14 cellular contexts compared by ENCODE assay signal in the genomic region with DNA sequence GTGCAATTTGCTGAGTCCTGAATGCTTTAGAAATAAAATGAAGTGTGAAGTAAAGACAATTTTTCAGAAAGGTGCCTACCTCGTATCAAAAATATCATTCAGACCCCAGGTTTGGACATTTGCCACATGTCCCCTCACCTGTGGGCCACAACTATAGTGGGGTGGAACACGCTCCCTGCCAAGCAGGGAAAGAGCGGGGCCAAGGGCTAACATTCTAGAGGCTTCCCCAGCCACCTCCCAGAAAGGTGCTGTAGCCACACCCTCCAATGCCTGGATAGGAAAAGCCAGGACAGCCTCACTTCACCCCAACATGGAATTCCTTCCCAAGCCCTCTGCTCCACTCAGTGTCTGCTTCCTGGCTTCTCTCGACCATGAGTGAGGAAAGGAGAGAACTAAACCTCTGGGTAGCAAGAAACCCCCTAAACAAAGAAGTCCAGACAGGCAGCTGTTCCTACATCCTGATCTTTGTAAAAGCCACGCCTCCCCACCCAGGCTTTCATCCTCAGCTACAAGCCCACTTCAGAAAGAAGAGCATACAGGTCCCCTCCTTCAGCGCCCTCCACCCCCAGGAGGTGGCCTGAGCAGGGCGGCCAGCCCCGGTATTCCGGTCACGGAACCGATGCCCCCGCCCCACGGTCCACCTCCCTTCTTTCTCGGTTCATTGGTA. TPM values are rescaled to one million over a fixed set of nuclear protein-coding genes. Genes with fewer than 3 reads are reported as not detected.
DNase-seq lines count a peak whose midpoint lies in the region; ATAC-seq and TF ChIP-seq lines count a peak whose summit lies in the region.
"Had no signal": no experiment of that assay in that cellular context is flagged by ENCODE, and none has a peak within 500 bp of the region (broad histone marks: within the 10 kb centered on the region; RNA-seq: fewer than 3 reads in every experiment).

No MANE protein-coding gene starts in this region.

- H3K27me3 Mint-ChIP-seq in activated T-helper 1 cell treated with anti-CD3 and anti-CD28 coated beads, Interleukin-12 subunit alpha, Interleukin-12 subunit beta, Interleukin-2, Interleukin-4 antibody, amounts not matched to agents 30 ng/mL and 10 ng/mL and 1 ng/mL, durations not matched to agents 14 hours and 24 hours and 36 hours (ENCODE audit: insufficient read depth), result peaks cover 16% of the 10 kb centered on the region
- H3K27me3 Mint-ChIP-seq: activated naive CD8-positive, alpha-beta T cell had no signal

- DNase-seq in SK-N-SH (no peak), foreskin fibroblast (peak in 1 of 2 donors; percentile 66), osteoblast (ENCODE audit: insufficient read length, low spot score, missing footprints) (no peak), uterus (peak; percentile 60 to 68)
- no peak for DNase-seq in stimulated activated CD4-positive, alpha-beta T cell treated with anti-CD3 and anti-CD28 coated beads, Interleukin-4, amount 100 ng/mL, for 24 hours
- DNase-seq in stimulated activated CD4-positive, alpha-beta T cell treated with anti-CD3 and anti-CD28 coated beads, Interleukin-2, amount 100 ng/mL, for 48 hours, result no peak
- DNase-seq in activated T-helper 1 cell treated with anti-CD3 and anti-CD28 coated beads, Interleukin-12 subunit alpha, Interleukin-12 subunit beta, Interleukin-2, Interleukin-4 antibody, amounts not matched to agents 30 ng/mL and 10 ng/mL and 1 ng/mL, durations not matched to agents 14 hours and 24 hours and 36 hours (ENCODE audit: low spot score), result no peak
- DNase-seq: 8988T; activated CD4-positive, alpha-beta memory T cell treated with anti-CD3 and anti-CD28 coated beads, Interleukin-2, amount 10 ng/mL, durations not matched to agents 7 days and 5 days; NCI-H748 treated with DMSO at 0.1 percent for 48 hours; stimulated activated CD4-positive, alpha-beta T cell treated with anti-CD3 and anti-CD28 coated beads, Interleukin-12 subunit alpha, Interleukin-12 subunit beta, amount 100 ng/mL, for 4 hours had no signal

- H3K36me3 Mint-ChIP-seq in activated T-helper 1 cell treated with anti-CD3 and anti-CD28 coated beads, Interleukin-12 subunit alpha, Interleukin-12 subunit beta, Interleukin-2, Interleukin-4 antibody, amounts not matched to agents 30 ng/mL and 10 ng/mL and 1 ng/mL, durations not matched to agents 14 hours and 24 hours and 36 hours (ENCODE audit: low read depth), result no peaks in the 10 kb centered on the region

- TF ChIP-seq POLR2A in uterus (IDR thresholded peaks at IDR 0.05), result peak; percentile 39 to 60

- intact Hi-C loops in uterus (cut with DNase I; ENCODE audit: low total_unique reads), result no loop called here
- intact Hi-C loops in activated T-helper 1 cell treated with anti-CD3 and anti-CD28 coated beads, Interleukin-12 subunit alpha, Interleukin-12 subunit beta, Interleukin-2, Interleukin-4 antibody, amounts not matched to agents 30 ng/mL and 10 ng/mL and 1 ng/mL, durations not matched to agents 14 hours and 24 hours and 36 hours (cut with micrococcal nuclease), result no loop called here

- POLR2A ChIA-PET in SK-N-SH (lab: Yijun Ruan, JAX), result no interaction called here

- H3K79me2 ChIP-seq in SK-N-SH (ENCODE audit: insufficient read depth) (peaks cover 53% of the 10 kb centered on the region), osteoblast (ENCODE audit: insufficient read depth, low read length) (peaks cover 84% of the 10 kb centered on the region)

- no peak overlapping the region for H3K4me3 Mint-ChIP-seq in activated T-helper 1 cell treated with anti-CD3 and anti-CD28 coated beads, Interleukin-12 subunit alpha, Interleukin-12 subunit beta, Interleukin-2, Interleukin-4 antibody, amounts not matched to agents 30 ng/mL and 10 ng/mL and 1 ng/mL, durations not matched to agents 14 hours and 24 hours and 36 hours
- H3K4me3 Mint-ChIP-seq: activated CD4-positive, alpha-beta memory T cell treated with anti-CD3 and anti-CD28 coated beads, Interleukin-2, amount 10 ng/mL, durations not matched to agents 7 days and 5 days; activated naive CD8-positive, alpha-beta T cell had no signal

- peaks cover 7% of the 10 kb centered on the region for H3F3A ChIP-seq in SK-N-SH (replicated peaks; ENCODE audit: insufficient read depth)

- no peaks in the 10 kb centered on the region for H4K20me1 ChIP-seq in SK-N-SH (ENCODE audit: insufficient read depth)
- peaks cover 25% of the 10 kb centered on the region for H4K20me1 ChIP-seq in osteoblast (ENCODE audit: insufficient read depth, low read length)

- H3K4me3 ChIP-seq in SK-N-SH (ENCODE audit: low read depth in 2 of 2, low read length in 1 of 2) (no peak overlapping the region), foreskin fibroblast (ENCODE audit: low read depth in 1 of 2, low read length in 2 of 2) (peak overlapping the region; percentile 96 to 99), osteoblast (ENCODE audit: insufficient read depth, low read length) (peak overlapping the region; percentile 86), uterus (peak overlapping the region; percentile 61 to 75)

- H3K27me3 ChIP-seq in SK-N-SH (ENCODE audit: insufficient read depth), result no peaks in the 10 kb centered on the region
- H3K27me3 ChIP-seq in osteoblast (ENCODE audit: insufficient read depth, low read length), result no peaks in the 10 kb centered on the region
- no peaks in the 10 kb centered on the region for H3K27me3 ChIP-seq in uterus

- H3K4me2 ChIP-seq in SK-N-SH, result peak overlapping the region; percentile 53; the same call in 1 of the 2 replicates
- peak overlapping the region; percentile 97 for H3K4me2 ChIP-seq in osteoblast (ENCODE audit: insufficient read depth, low read length)

- no peak for TF ChIP-seq RAD21 in SK-N-SH (IDR thresholded peaks at IDR 0.05; ENCODE audit: low read length)

- H3K27ac ChIP-seq in SK-N-SH (ENCODE audit: low read depth in 2 of 2, low read length in 1 of 2), result peak overlapping the region in 1 of 2 experiments; percentile 41; a peak in 3 of 4 replicates
- H3K27ac ChIP-seq in osteoblast (ENCODE audit: low read depth, low read length), result peak overlapping the region; percentile 96
- peak overlapping the region; percentile 94 to 97 for H3K27ac ChIP-seq in uterus

- CTCF ChIA-PET in SK-N-SH (lab: Yijun Ruan, JAX), result interaction anchor here (1.3 to 6.8 kb wide), 13 partner anchors 8 to 290 kb away, joined by 4 to 57 read pairs (median 13); no protein-coding TSS in a partner anchor

- peak overlapping the region; percentile 20; the same call in 1 of the 2 replicates for H3K9ac ChIP-seq in SK-N-SH

- peaks cover 7 to 16% of the 10 kb centered on the region in 2 experiments for H3K4me1 ChIP-seq in SK-N-SH (ENCODE audit: control insufficient read depth in 1 of 2, insufficient read depth in 2 of 2, low read depth in 1 of 2, low read length in 1 of 2)
- H3K4me1 ChIP-seq in osteoblast (ENCODE audit: insufficient read depth, low read length), result peaks cover 54% of the 10 kb centered on the region
- H3K4me1 ChIP-seq in uterus, result peaks cover 0 to 7% of the 10 kb centered on the region in 2 donors

- no peaks in the 10 kb centered on the region for H3K9me3 Mint-ChIP-seq in activated T-helper 1 cell treated with anti-CD3 and anti-CD28 coated beads, Interleukin-12 subunit alpha, Interleukin-12 subunit beta, Interleukin-2, Interleukin-4 antibody, amounts not matched to agents 30 ng/mL and 10 ng/mL and 1 ng/mL, durations not matched to agents 14 hours and 24 hours and 36 hours
- H3K9me3 Mint-ChIP-seq: activated CD4-positive, alpha-beta memory T cell treated with anti-CD3 and anti-CD28 coated beads, Interleukin-2, amount 10 ng/mL, durations not matched to agents 7 days and 5 days had no signal

- H3K27ac Mint-ChIP-seq in activated T-helper 1 cell treated with anti-CD3 and anti-CD28 coated beads, Interleukin-12 subunit alpha, Interleukin-12 subunit beta, Interleukin-2, Interleukin-4 antibody, amounts not matched to agents 30 ng/mL and 10 ng/mL and 1 ng/mL, durations not matched to agents 14 hours and 24 hours and 36 hours, result no peak overlapping the region
- H3K27ac Mint-ChIP-seq: activated CD4-positive, alpha-beta memory T cell treated with anti-CD3 and anti-CD28 coated beads, Interleukin-2, amount 10 ng/mL, durations not matched to agents 7 days and 5 days; activated naive CD8-positive, alpha-beta T cell had no signal

- H2AFZ ChIP-seq in SK-N-SH (ENCODE audit: low read depth) (no peak overlapping the region), osteoblast (ENCODE audit: low read length) (no peak overlapping the region)

- no peaks in the 10 kb centered on the region for H3K36me3 ChIP-seq in SK-N-SH (replicated peaks in 1 of 2; ENCODE audit: control insufficient read depth in 1 of 2, insufficient read depth in 2 of 2, low read length in 1 of 2)
- H3K36me3 ChIP-seq in osteoblast (ENCODE audit: insufficient read depth, low read length), result peaks cover 28% of the 10 kb centered on the region
- H3K36me3 ChIP-seq in uterus, result no peaks in the 10 kb centered on the region

- no peak for TF ChIP-seq EP300 in SK-N-SH (IDR thresholded peaks at IDR 0.05; ENCODE audit: borderline replicate concordance in 1 of 2, low read depth in 1 of 2, low read length in 1 of 2)

- TF ChIP-seq CTCF in SK-N-SH (IDR thresholded peaks at IDR 0.05) (no peak), foreskin fibroblast (IDR thresholded peaks at IDR 0.05; ENCODE audit: low read depth, low read length) (no peak), osteoblast (IDR thresholded peaks at IDR 0.05; ENCODE audit: extremely low read depth, low read depth, low read length) (no peak), uterus (IDR thresholded peaks at IDR 0.05) (no peak)

- H3K9me2 ChIP-seq in SK-N-SH, result no peaks in the 10 kb centered on the region

- WGBS in SK-N-SH (ENCODE audit: low lambda C conversion rate), result 93% methylated on average over 10 of the region's 14 CpGs

- no peak for ATAC-seq in SK-N-SH treated with all-trans-retinoic acid at 6 μM for 48 hours

- H3K4me1 Mint-ChIP-seq in activated T-helper 1 cell treated with anti-CD3 and anti-CD28 coated beads, Interleukin-12 subunit alpha, Interleukin-12 subunit beta, Interleukin-2, Interleukin-4 antibody, amounts not matched to agents 30 ng/mL and 10 ng/mL and 1 ng/mL, durations not matched to agents 14 hours and 24 hours and 36 hours (ENCODE audit: low read depth), result no peaks in the 10 kb centered on the region
- H3K4me1 Mint-ChIP-seq: activated CD4-positive, alpha-beta memory T cell treated with anti-CD3 and anti-CD28 coated beads, Interleukin-2, amount 10 ng/mL, durations not matched to agents 7 days and 5 days had no signal

- H3K9me3 ChIP-seq in SK-N-SH, result no peaks in the 10 kb centered on the region
- no peaks in the 10 kb centered on the region for H3K9me3 ChIP-seq in osteoblast (ENCODE audit: low read depth, low read length)
- no peaks in the 10 kb centered on the region for H3K9me3 ChIP-seq in uterus

TF ChIP-seq in SK-N-SH, 30 proteins besides CTCF, POLR2A, EP300 and RAD21 (continues in another document):
- TF ChIP-seq TCF12 (IDR thresholded peaks at IDR 0.05), result no peak

RNA-seq across cellular contexts. Expression of gene COL6A3, which starts 2.1 kb away (rescaled TPM):
- 10.7 and 18.5 TPM in 2 replicates for polyA plus RNA-seq in SK-N-SH (2012; rRNA removed)
- 9.2 and 11.4 TPM in 2 replicates for polyA plus RNA-seq in SK-N-SH (2012; cell fraction: cytosol; rRNA removed)
- polyA plus RNA-seq in SK-N-SH (2012; cell fraction: nucleus; rRNA removed), result 16.1 and 17.7 TPM in 2 replicates
- total RNA-seq in osteoblast (4,017 and 4,247 TPM in 2 replicates), uterus (1,000 to 10,000 TPM in 1 of 4 donors, 100 to 1,000 TPM in 3; 164 to 1,719 (median 447) TPM)
- 13.1 and 15.5 TPM in 2 replicates for total RNA-seq in activated T-helper 1 cell treated with anti-CD3 and anti-CD28 coated beads, Interleukin-12 subunit alpha, Interleukin-12 subunit beta, Interleukin-2, Interleukin-4 antibody, amounts not matched to agents 30 ng/mL and 10 ng/mL and 1 ng/mL, durations not matched to agents 14 hours and 24 hours and 36 hours
- polyA plus RNA-seq: keratinocyte had no signal

Comparison
In these comparisons a context has a peak if more than half of its experiments do, and no peak if none do; other contexts are left out.
1. DNase-seq: peak in uterus (2 of 2); none in SK-N-SH (single experiment), osteoblast (single experiment), stimulated activated CD4-positive, alpha-beta T cell treated with anti-CD3 and anti-CD28 coated beads, Interleukin-4, amount 100 ng/mL, for 24 hours (single experiment), stimulated activated CD4-positive, alpha-beta T cell treated with anti-CD3 and anti-CD28 coated beads, Interleukin-2, amount 100 ng/mL, for 48 hours (0 of 2) and activated T-helper 1 cell treated with anti-CD3 and anti-CD28 coated beads, Interleukin-12 subunit alpha, Interleukin-12 subunit beta, Interleukin-2, Interleukin-4 antibody, amounts not matched to agents 30 ng/mL and 10 ng/mL and 1 ng/mL, durations not matched to agents 14 hours and 24 hours and 36 hours (single experiment).
2. H3K4me3 ChIP-seq: peak in foreskin fibroblast (2 of 2), osteoblast (single experiment) and uterus (2 of 2); none in SK-N-SH (0 of 2).
3. RNA of gene COL6A3, which starts 2.1 kb away (total RNA-seq): 4,017 to 4,247 TPM in osteoblast and 164 to 1,719 TPM in uterus; 13.1 to 15.5 TPM in activated T-helper 1 cell treated with anti-CD3 and anti-CD28 coated beads, Interleukin-12 subunit alpha, Interleukin-12 subunit beta, Interleukin-2, Interleukin-4 antibody, amounts not matched to agents 30 ng/mL and 10 ng/mL and 1 ng/mL, durations not matched to agents 14 hours and 24 hours and 36 hours; every median in the first group is over 10 times any median in the second.